In the genomic region with DNA sequence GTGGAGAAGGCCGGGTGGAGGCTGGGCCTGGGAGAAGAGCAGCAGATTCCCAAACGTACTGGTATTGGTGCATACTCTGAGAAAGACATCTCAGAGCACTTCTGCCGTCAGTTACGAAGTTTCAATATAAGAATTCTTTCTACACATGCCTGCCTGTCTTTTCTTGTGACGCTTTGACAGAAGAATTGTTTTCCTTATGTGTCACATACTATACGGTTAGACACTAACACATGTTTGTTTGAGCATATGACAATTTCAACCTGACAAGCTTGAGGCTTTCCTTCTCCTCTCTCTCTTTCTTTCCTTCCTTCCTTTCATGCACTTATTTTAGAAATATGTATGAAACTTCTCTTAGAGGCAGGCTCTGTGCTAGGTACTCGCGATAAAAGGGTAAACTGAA, we compare ENCODE assay signal across 33 cellular contexts.
"Had no signal": no experiment of that assay in that cellular context is flagged by ENCODE, and none has a peak within 500 bp of the region (broad histone marks: within the 10 kb centered on the region; RNA-seq: fewer than 3 reads in every experiment).

No MANE protein-coding gene starts in this region.

- H3K4me3 ChIP-seq: adrenal gland, ascending aorta, body of pancreas, breast epithelium, cardiac muscle cell had no signal

- ATAC-seq: activated naive CD4-positive, alpha-beta T cell treated with anti-CD3 and anti-CD28 coated beads, Interleukin-2, amount 50 U/mL, for 72 hours; activated naive CD8-positive, alpha-beta T cell treated with anti-CD3 and anti-CD28 coated beads, Interleukin-2, amount 50 U/mL, for 24 hours; activated T-cell treated with anti-CD3 and anti-CD28 coated beads, Interleukin-2, amount 50 U/mL, for 4 hours; activated T-cell treated with anti-CD3 and anti-CD28 coated beads, Interleukin-2, amount 50 U/mL, for 72 hours; activated T-helper 17 cell treated with anti-CD3 and anti-CD28 coated beads, Interleukin-2, amount 50 U/mL, for 72 hours; body of pancreas had no signal

- FAIRE-seq: astrocyte had no signal

- H3K4me1 ChIP-seq: adrenal gland, ascending aorta, body of pancreas, breast epithelium had no signal

- H3K27ac ChIP-seq: adrenal gland, ascending aorta, body of pancreas, brain microvascular endothelial cell, breast epithelium, cardiac muscle cell had no signal

- H3K36me3 ChIP-seq: adrenal gland, ascending aorta, brain microvascular endothelial cell, breast epithelium, cardiac muscle cell had no signal

- H3K27me3 ChIP-seq: ascending aorta, body of pancreas, brain microvascular endothelial cell, breast epithelium, cardiac muscle cell had no signal

- DNase-seq: activated effector memory CD4-positive, alpha-beta T cell treated with anti-CD3 and anti-CD28 coated beads, Interleukin-2, amount 50 U/mL, for 16 hours; activated effector memory CD4-positive, alpha-beta T cell treated with Interleukin-2 at 50 U/mL for 16 hours; activated gamma-delta T cell; activated gamma-delta T cell treated with Interleukin-2 at 50 U/mL for 16 hours; activated naive CD4-positive, alpha-beta T cell; activated naive CD4-positive, alpha-beta T cell treated with anti-CD3 and anti-CD28 coated beads for 36 hours; activated naive CD4-positive, alpha-beta T cell treated with anti-CD3 and anti-CD28 coated beads, Interleukin-2, amount 10 ng/mL, durations not matched to agents 7 days and 5 days; activated naive CD4-positive, alpha-beta T cell treated with anti-CD3 and anti-CD28 coated beads, Interleukin-2, amount 50 U/mL, for 16 hours; activated naive CD4-positive, alpha-beta T cell treated with Interleukin-2 at 50 U/mL for 16 hours; activated naive CD8-positive, alpha-beta T cell treated with anti-CD3 and anti-CD28 coated beads for 36 hours; activated naive CD8-positive, alpha-beta T cell treated with anti-CD3 and anti-CD28 coated beads, Interleukin-2, amount 10 ng/mL, durations not matched to agents 7 days and 5 days; activated naive CD8-positive, alpha-beta T cell treated with anti-CD3 and anti-CD28 coated beads, Interleukin-2, amount 50 U/mL, for 24 hours; activated T-cell treated with anti-CD3 and anti-CD28 coated beads, Interleukin-2, amount 50 U/mL, for 1 hour; activated T-cell treated with anti-CD3 and anti-CD28 coated beads, Interleukin-2, amount 50 U/mL, for 24 hours; activated T-cell treated with anti-CD3 and anti-CD28 coated beads, Interleukin-2, amount 50 U/mL, for 4 hours; activated T-cell treated with anti-CD3 and anti-CD28 coated beads, Interleukin-2, amount 50 U/mL, for 48 hours; activated T-cell treated with anti-CD3 and anti-CD28 coated beads, Interleukin-2, amount 50 U/mL, for 72 hours; adrenal gland; amniotic stem cell; amygdala; anterior cingulate cortex; aorta; body of pancreas; brain microvascular endothelial cell; caudate nucleus; central memory CD4-positive, alpha-beta T cell; cerebellar nuclear complex had no signal

- H3K9me3 ChIP-seq: adrenal gland, ascending aorta, body of pancreas, breast epithelium had no signal
